Comparison of ENCODE assay signal across 9 cellular contexts in the genomic region with DNA sequence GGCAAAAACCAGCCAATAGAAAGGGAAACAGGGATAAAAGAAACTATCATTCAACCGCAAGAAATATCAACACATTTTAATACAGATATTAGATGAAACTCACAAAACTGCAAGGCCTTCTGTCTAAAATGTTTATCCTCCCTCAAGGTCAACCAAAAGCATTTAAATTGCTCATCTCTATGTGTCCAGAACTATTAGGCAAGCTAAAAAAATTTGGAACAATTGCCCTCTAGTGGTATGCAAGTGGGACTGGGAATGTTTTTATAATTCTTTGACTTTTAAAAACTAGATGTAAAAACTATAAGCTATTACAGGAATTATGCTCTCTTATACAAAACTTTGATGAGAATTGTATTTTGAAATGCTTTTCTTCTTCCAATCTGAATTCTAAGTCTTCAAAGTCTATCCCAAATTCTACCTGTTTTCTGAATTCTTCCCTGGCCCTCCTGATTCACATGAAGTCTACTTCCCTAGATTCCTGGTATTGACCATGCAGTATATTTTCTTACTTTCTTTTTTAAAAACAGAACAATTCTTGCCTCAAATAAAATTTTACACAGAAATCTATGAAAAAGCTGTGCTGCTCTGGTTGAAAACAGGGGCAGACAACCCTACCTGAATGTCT. TPM values are rescaled to one million over a fixed set of nuclear protein-coding genes. Genes with fewer than 3 reads are reported as not detected.
DNase-seq lines count a peak whose midpoint lies in the region; ATAC-seq, FAIRE-seq and TF ChIP-seq lines count a peak whose summit lies in the region.
"Had no signal": no experiment of that assay in that cellular context is flagged by ENCODE, and none has a peak within 500 bp of the region (broad histone marks: within the 10 kb centered on the region; RNA-seq: fewer than 3 reads in every experiment).

No MANE protein-coding gene starts in this region.

- H3K27me3 ChIP-seq in GM23338 (ENCODE audit: insufficient read depth), result no peaks in the 10 kb centered on the region

- H3K4me2 ChIP-seq in GM23338, result no peak overlapping the region

- H3K9me3 ChIP-seq in kidney (ENCODE audit: control insufficient read depth in 1 of 2, low read length in 2 of 2), result no peaks in the 10 kb centered on the region

- no peaks in the 10 kb centered on the region for H3K9me3 Mint-ChIP-seq in GM23338
- H3K9me3 Mint-ChIP-seq: natural killer cell treated with Interleukin-12 subunit alpha and Interleukin-12 subunit beta and Interleukin-15 and Interleukin-18, amount 100 ng/mL, for 72 hours had no signal

- H3K4me3 ChIP-seq in GM23338, result no peak overlapping the region
- no peak overlapping the region for H3K4me3 ChIP-seq in WI38 (ENCODE audit: low read depth, low read length)
- H3K4me3 ChIP-seq in kidney (ENCODE audit: low read length in 2 of 2), result no peak overlapping the region

- no peaks in the 10 kb centered on the region for H3K4me1 ChIP-seq in GM23338 (ENCODE audit: insufficient read depth)
- H3K4me1 ChIP-seq in kidney (ENCODE audit: control insufficient read depth in 1 of 2, insufficient read depth in 1 of 2, low read depth in 1 of 2, low read length in 2 of 2), result peaks cover 6% of the 10 kb centered on the region in 2 donors

- peak; percentile 68 for FAIRE-seq in kidney (lab: Jason Lieb, UNC)

- H3K9me2 ChIP-seq in GM23338 (ENCODE audit: insufficient read depth), result no peaks in the 10 kb centered on the region

- peaks cover 69% of the 10 kb centered on the region for H3K36me3 Mint-ChIP-seq in GM23338 (ENCODE audit: low read depth)

- ATAC-seq in GM23338 (no peak), HG03565 (IDR thresholded peaks at IDR 0.05; ENCODE audit: unreplicated experiment) (no peak)
- ATAC-seq: natural killer cell treated with Interleukin-12 subunit alpha and Interleukin-12 subunit beta and Interleukin-15 and Interleukin-18, amount 100 ng/mL, for 72 hours had no signal

- intact Hi-C loops in kidney (cut with DNase I), result no loop called here

- H3K36me3 ChIP-seq in GM23338 (ENCODE audit: insufficient read depth) (peaks cover 74% of the 10 kb centered on the region), kidney (ENCODE audit: control insufficient read depth in 1 of 2, insufficient read depth in 2 of 2, low read length in 2 of 2) (peaks cover 51 to 62% of the 10 kb centered on the region in 2 donors)

- 0 out of 2 replicates have a peak, but pooled peaks cover 4% of the 10 kb centered on the region for H4K20me1 ChIP-seq in GM23338 (replicated peaks; ENCODE audit: insufficient read depth)

- H3K27ac ChIP-seq in GM23338 (ENCODE audit: low read depth) (no peak overlapping the region), kidney (ENCODE audit: low read depth in 2 of 2, low read length in 2 of 2) (no peak overlapping the region)

- DNase-seq in AG20443 (ENCODE audit: low spot score) (peak; percentile 61), GM23338 (ENCODE audit: low spot score) (peak; percentile 18), kidney (no peak), hypothalamus (lab: John Stamatoyannopoulos, UW) (no peak), NCI-H524 treated with DMSO at 0.1 percent for 48 hours (lab: John Stamatoyannopoulos, UW) (no peak)
- DNase-seq in stimulated activated CD4-positive, alpha-beta T cell treated with anti-CD3 and anti-CD28 coated beads, Interleukin-2, amount 100 ng/mL, for 24 hours, result no peak

- no peaks in the 10 kb centered on the region for H3K4me1 Mint-ChIP-seq in GM23338

- H3K27me3 Mint-ChIP-seq in GM23338 (ENCODE audit: insufficient read depth, low read depth, poor library complexity), result peaks cover 2% of the 10 kb centered on the region
- H3K27me3 Mint-ChIP-seq: natural killer cell treated with Interleukin-12 subunit alpha and Interleukin-12 subunit beta and Interleukin-15 and Interleukin-18, amount 100 ng/mL, for 72 hours had no signal

- H3K79me2 ChIP-seq in GM23338 (replicated peaks; ENCODE audit: insufficient read depth), result peaks cover 14% of the 10 kb centered on the region

- H3K9ac ChIP-seq in kidney (ENCODE audit: low read length in 2 of 2), result no peak overlapping the region

- H3K27ac Mint-ChIP-seq in GM23338, result no peak overlapping the region
- H3K27ac Mint-ChIP-seq: natural killer cell treated with Interleukin-12 subunit alpha and Interleukin-12 subunit beta and Interleukin-15 and Interleukin-18, amount 100 ng/mL, for 72 hours had no signal

- no peak overlapping the region for H3K4me3 Mint-ChIP-seq in GM23338
- H3K4me3 Mint-ChIP-seq: natural killer cell treated with Interleukin-12 subunit alpha and Interleukin-12 subunit beta and Interleukin-15 and Interleukin-18, amount 100 ng/mL, for 72 hours had no signal

- no peak overlapping the region for H2AFZ ChIP-seq in GM23338

- no peaks in the 10 kb centered on the region; the same call in 1 of the 2 replicates for H3F3A ChIP-seq in GM23338 (replicated peaks; ENCODE audit: low read depth)

- peak in 1 of 2 experiments; percentile 70; a peak in 3 of 4 replicates for TF ChIP-seq CTCF in GM23338 (conservative IDR thresholded peaks at IDR 0.05; ENCODE audit: low read depth in 2 of 2)
- peak; percentile 25; the same call in 1 of the 2 replicates for TF ChIP-seq CTCF in WI38 (IDR thresholded peaks at IDR 0.05; ENCODE audit: low read depth, low read length)
- peak; percentile 27 for TF ChIP-seq CTCF in kidney (IDR thresholded peaks at IDR 0.05; ENCODE audit: borderline replicate concordance, extremely low read depth, insufficient read depth)

TF ChIP-seq in GM23338, 12 proteins besides CTCF, POLR2A, EP300 and RAD21 (continues in another document):
- TF ChIP-seq, protein P1, sequence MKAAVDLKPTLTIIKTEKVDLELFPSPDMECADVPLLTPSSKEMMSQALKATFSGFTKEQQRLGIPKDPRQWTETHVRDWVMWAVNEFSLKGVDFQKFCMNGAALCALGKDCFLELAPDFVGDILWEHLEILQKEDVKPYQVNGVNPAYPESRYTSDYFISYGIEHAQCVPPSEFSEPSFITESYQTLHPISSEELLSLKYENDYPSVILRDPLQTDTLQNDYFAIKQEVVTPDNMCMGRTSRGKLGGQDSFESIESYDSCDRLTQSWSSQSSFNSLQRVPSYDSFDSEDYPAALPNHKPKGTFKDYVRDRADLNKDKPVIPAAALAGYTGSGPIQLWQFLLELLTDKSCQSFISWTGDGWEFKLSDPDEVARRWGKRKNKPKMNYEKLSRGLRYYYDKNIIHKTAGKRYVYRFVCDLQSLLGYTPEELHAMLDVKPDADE (IDR thresholded peaks at IDR 0.05), result no peak
- no peak for TF ChIP-seq CREB1 (CRISPR knock-in tag; IDR thresholded peaks at IDR 0.05; ENCODE audit: low read depth)
- no peak for TF ChIP-seq NANOG (IDR thresholded peaks at IDR 0.05; ENCODE audit: borderline replicate concordance)
- TF ChIP-seq JUNB (IDR thresholded peaks at IDR 0.05; ENCODE audit: unreplicated experiment), result no peak
- no peak for TF ChIP-seq ZNF331 (CRISPR knock-in tag; IDR thresholded peaks at IDR 0.05; ENCODE audit: low read depth)
- TF ChIP-seq STAT1 (IDR thresholded peaks at IDR 0.05; ENCODE audit: unreplicated experiment), result no peak

RNA-seq across cellular contexts. Expression of a gene that starts 4.9 kb away (rescaled TPM):
- total RNA-seq in GM23338 (2014; rRNA removed; shearing (Covaris generic)), result 28.2 and 31.9 TPM in 2 replicates
- polyA plus RNA-seq in GM23338 (2016; fragmentation: Nextera tagmentation; extraction: Ambion mirVana) (168 and 177 TPM in 2 replicates), kidney (ENCODE audit: insufficient read depth, low read depth, low replicate concordance) (87.5 TPM)
- 61.7 TPM for total RNA-seq in kidney

RNA-seq across cellular contexts. Expression of a gene that starts 5.1 kb away (rescaled TPM):
- 0.94 and 2.6 TPM in 2 replicates for total RNA-seq in GM23338 (2014; rRNA removed; shearing (Covaris generic))
- polyA plus RNA-seq in GM23338 (2016; fragmentation: Nextera tagmentation; extraction: Ambion mirVana), result 0.65 and 1.4 TPM in 2 replicates
- 0.94 TPM for total RNA-seq in kidney
- polyA plus RNA-seq in kidney (ENCODE audit: insufficient read depth, low read depth, low replicate concordance), result 0.54 TPM

RNA-seq across cellular contexts. Expression of a gene that starts 56.6 kb away (rescaled TPM):
- not detected in 2 replicates for total RNA-seq in GM23338 (2014; rRNA removed; shearing (Covaris generic))
- polyA plus RNA-seq in GM23338 (2016; fragmentation: Nextera tagmentation; extraction: Ambion mirVana), result not detected in 2 replicates
- not detected for total RNA-seq in kidney
- polyA plus RNA-seq in kidney (ENCODE audit: insufficient read depth, low read depth, low replicate concordance), result not detected
- total RNA-seq: natural killer cell treated with Interleukin-12 subunit alpha and Interleukin-12 subunit beta and Interleukin-15 and Interleukin-18, amount 100 ng/mL, for 72 hours had no signal

Comparison
In these comparisons a context has a peak if more than half of its experiments do, and no peak if none do; other contexts are left out.
1. DNase-seq: peak in AG20443 (single experiment) and GM23338 (single experiment); none in kidney (single experiment), hypothalamus (0 of 51), stimulated activated CD4-positive, alpha-beta T cell treated with anti-CD3 and anti-CD28 coated beads, Interleukin-2, amount 100 ng/mL, for 24 hours (0 of 2) and NCI-H524 treated with DMSO at 0.1 percent for 48 hours (single experiment).